ENCODE assay signal across 8 cellular contexts in genomic region chr11:6234314-6235031, GRCh38. TPM values are rescaled to one million over a fixed set of nuclear protein-coding genes. Genes with fewer than 3 reads are reported as not detected.
DNase-seq lines count a peak whose midpoint lies in the region; ATAC-seq and TF ChIP-seq lines count a peak whose summit lies in the region.

Gene FHIP1B, minus strand, starts transcription at chr11:6234636. Its CDS starts 10,120 bp downstream, at chr11:6224516.

- H3K4me1 Mint-ChIP-seq in nephron = peaks cover 23% of the 10 kb centered on the region
- peaks cover 37% of the 10 kb centered on the region for H3K4me1 Mint-ChIP-seq in stimulated activated naive CD8-positive, alpha-beta T cell treated with anti-CD3 and anti-CD28 coated beads, Interleukin-15, amount 100 ng/mL, for 72 hours

- peak; percentile 93 for ATAC-seq in stimulated activated naive CD8-positive, alpha-beta T cell treated with anti-CD3 and anti-CD28 coated beads, Interleukin-15, amount 100 ng/mL, for 72 hours

- peak within 1 kb of the TSS; percentile 96 to 99 (median 98) for H3K4me3 Mint-ChIP-seq in nephron
- H3K4me3 Mint-ChIP-seq in stimulated activated naive CD8-positive, alpha-beta T cell treated with anti-CD3 and anti-CD28 coated beads, Interleukin-15, amount 100 ng/mL, for 72 hours = peak within 1 kb of the TSS; percentile 96

- H3K9me3 Mint-ChIP-seq in nephron = no peaks in the 10 kb centered on the region
- H3K9me3 Mint-ChIP-seq in stimulated activated naive CD8-positive, alpha-beta T cell treated with anti-CD3 and anti-CD28 coated beads, Interleukin-15, amount 100 ng/mL, for 72 hours = no peaks in the 10 kb centered on the region

- no peaks in the 10 kb centered on the region for H3K36me3 ChIP-seq in H7 (replicated peaks; ENCODE audit: control insufficient read depth, insufficient read depth, low read length)

- TF ChIP-seq CTCF in fibroblast of the aortic adventitia (IDR thresholded peaks at IDR 0.05; ENCODE audit: insufficient read depth, low read length) (no peak), nephron (IDR thresholded peaks at IDR 0.05; ENCODE audit: unreplicated experiment in 3 of 3) (no peak)

- peak within 1 kb of the TSS; percentile 90 to 97 (median 96) for H3K27ac Mint-ChIP-seq in nephron
- H3K27ac Mint-ChIP-seq in stimulated activated naive CD8-positive, alpha-beta T cell treated with anti-CD3 and anti-CD28 coated beads, Interleukin-15, amount 100 ng/mL, for 72 hours = peak within 1 kb of the TSS; percentile 97 to 98

- no peaks in the 10 kb centered on the region for H3K27me3 ChIP-seq in H7 (ENCODE audit: control insufficient read depth, insufficient read depth, low read length)

- peak; percentile 100 for DNase-seq in ELF-1 (ENCODE audit: low read depth, low spot score)
- peak; percentile 96 for DNase-seq in H7
- peak; percentile 100 for DNase-seq in M059J (ENCODE audit: low read depth)
- DNase-seq in SHP77 treated with DMSO at 0.1 percent for 48 hours (lab: John Stamatoyannopoulos, UW) = peak; percentile 87
- DNase-seq in activated effector memory CD4-positive, alpha-beta T cell treated with anti-CD3 and anti-CD28 coated beads, Interleukin-2, amount 50 U/mL, for 16 hours = peak; percentile 100
- peak; percentile 100 for DNase-seq in fibroblast of the aortic adventitia (ENCODE audit: low read depth)
- DNase-seq in stimulated activated naive CD8-positive, alpha-beta T cell treated with anti-CD3 and anti-CD28 coated beads, Interleukin-15, amount 100 ng/mL, for 72 hours = peak; percentile 100

- H3K36me3 Mint-ChIP-seq in nephron (ENCODE audit: low read depth) = no peaks in the 10 kb centered on the region

- H3K4me3 ChIP-seq in H7 (ENCODE audit: insufficient read depth, low read depth, low read length) (peak within 1 kb of the TSS; percentile 76), fibroblast of the aortic adventitia (ENCODE audit: low read depth, low read length) (peak within 1 kb of the TSS; percentile 99)

- no peaks in the 10 kb centered on the region for H3K27me3 Mint-ChIP-seq in nephron (ENCODE audit: low read depth)
- H3K27me3 Mint-ChIP-seq in stimulated activated naive CD8-positive, alpha-beta T cell treated with anti-CD3 and anti-CD28 coated beads, Interleukin-15, amount 100 ng/mL, for 72 hours = no peaks in the 10 kb centered on the region

RNA-seq across cellular contexts. Expression of gene FHIP1B, which starts in this region (rescaled TPM):
- 27.9 and 38.3 TPM in 2 replicates for total RNA-seq in H7 (2014; rRNA removed; shearing (Covaris generic))
- total RNA-seq in M059J (2014; rRNA removed; shearing (Covaris generic)) = 7.0 and 11.3 TPM in 2 replicates
- total RNA-seq in fibroblast of the aortic adventitia (ENCODE audit: low replicate concordance) = 6.4 and 15.6 TPM in 2 replicates

Comparison
In these comparisons a context has a peak if more than half of its experiments do, and no peak if none do; other contexts are left out.
1. Peak in every context shown above with its lines: DNase-seq, ATAC-seq and H3K4me3 ChIP-seq.